ENCODE assay signal across 1 cellular context in the genomic region with DNA sequence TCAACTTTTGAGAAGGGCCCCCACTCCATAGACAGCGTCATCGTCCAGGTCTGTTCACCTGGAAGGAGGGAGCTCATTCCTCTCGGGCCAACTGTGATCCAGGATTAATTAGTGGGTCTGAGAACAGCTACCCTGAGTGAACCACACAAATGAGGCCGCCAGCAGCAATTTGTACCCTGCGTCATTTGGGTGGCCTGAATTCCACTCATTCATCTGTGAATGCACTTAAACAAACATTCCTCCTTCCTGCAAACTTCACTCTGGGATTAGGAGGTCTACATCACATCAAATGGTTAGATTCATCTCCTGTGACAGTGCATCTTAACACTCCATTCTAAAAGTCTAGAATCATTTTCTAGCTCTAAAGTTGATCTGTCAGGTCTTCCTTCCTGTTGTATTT.
TF ChIP-seq lines count a peak whose summit lies in the region.

No MANE protein-coding gene starts in this region.

TF ChIP-seq in GM23338, 12 proteins besides CTCF, POLR2A, EP300 and RAD21 (continued from another document):
- TF ChIP-seq, protein P1, sequence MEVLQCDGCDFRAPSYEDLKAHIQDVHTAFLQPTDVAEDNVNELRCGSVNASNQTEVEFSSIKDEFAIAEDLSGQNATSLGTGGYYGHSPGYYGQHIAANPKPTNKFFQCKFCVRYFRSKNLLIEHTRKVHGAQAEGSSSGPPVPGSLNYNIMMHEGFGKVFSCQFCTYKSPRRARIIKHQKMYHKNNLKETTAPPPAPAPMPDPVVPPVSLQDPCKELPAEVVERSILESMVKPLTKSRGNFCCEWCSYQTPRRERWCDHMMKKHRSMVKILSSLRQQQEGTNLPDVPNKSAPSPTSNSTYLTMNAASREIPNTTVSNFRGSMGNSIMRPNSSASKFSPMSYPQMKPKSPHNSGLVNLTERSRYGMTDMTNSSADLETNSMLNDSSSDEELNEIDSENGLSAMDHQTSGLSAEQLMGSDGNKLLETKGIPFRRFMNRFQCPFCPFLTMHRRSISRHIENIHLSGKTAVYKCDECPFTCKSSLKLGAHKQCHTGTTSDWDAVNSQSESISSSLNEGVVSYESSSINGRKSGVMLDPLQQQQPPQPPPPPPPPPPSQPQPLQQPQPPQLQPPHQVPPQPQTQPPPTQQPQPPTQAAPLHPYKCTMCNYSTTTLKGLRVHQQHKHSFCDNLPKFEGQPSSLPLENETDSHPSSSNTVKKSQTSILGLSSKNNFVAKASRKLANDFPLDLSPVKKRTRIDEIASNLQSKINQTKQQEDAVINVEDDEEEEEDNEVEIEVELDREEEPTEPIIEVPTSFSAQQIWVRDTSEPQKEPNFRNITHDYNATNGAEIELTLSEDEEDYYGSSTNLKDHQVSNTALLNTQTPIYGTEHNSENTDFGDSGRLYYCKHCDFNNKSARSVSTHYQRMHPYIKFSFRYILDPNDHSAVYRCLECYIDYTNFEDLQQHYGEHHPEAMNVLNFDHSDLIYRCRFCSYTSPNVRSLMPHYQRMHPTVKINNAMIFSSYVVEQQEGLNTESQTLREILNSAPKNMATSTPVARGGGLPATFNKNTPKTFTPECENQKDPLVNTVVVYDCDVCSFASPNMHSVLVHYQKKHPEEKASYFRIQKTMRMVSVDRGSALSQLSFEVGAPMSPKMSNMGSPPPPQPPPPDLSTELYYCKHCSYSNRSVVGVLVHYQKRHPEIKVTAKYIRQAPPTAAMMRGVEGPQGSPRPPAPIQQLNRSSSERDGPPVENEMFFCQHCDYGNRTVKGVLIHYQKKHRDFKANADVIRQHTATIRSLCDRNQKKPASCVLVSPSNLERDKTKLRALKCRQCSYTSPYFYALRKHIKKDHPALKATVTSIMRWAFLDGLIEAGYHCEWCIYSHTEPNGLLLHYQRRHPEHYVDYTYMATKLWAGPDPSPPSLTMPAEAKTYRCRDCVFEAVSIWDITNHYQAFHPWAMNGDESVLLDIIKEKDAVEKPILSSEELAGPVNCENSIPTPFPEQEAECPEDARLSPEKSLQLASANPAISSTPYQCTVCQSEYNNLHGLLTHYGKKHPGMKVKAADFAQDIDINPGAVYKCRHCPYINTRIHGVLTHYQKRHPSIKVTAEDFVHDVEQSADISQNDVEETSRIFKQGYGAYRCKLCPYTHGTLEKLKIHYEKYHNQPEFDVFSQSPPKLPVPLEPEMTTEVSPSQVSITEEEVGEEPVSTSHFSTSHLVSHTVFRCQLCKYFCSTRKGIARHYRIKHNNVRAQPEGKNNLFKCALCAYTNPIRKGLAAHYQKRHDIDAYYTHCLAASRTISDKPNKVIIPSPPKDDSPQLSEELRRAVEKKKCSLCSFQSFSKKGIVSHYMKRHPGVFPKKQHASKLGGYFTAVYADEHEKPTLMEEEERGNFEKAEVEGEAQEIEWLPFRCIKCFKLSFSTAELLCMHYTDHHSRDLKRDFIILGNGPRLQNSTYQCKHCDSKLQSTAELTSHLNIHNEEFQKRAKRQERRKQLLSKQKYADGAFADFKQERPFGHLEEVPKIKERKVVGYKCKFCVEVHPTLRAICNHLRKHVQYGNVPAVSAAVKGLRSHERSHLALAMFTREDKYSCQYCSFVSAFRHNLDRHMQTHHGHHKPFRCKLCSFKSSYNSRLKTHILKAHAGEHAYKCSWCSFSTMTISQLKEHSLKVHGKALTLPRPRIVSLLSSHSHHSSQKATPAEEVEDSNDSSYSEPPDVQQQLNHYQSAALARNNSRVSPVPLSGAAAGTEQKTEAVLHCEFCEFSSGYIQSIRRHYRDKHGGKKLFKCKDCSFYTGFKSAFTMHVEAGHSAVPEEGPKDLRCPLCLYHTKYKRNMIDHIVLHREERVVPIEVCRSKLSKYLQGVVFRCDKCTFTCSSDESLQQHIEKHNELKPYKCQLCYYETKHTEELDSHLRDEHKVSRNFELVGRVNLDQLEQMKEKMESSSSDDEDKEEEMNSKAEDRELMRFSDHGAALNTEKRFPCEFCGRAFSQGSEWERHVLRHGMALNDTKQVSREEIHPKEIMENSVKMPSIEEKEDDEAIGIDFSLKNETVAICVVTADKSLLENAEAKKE (CRISPR knock-in tag; IDR thresholded peaks at IDR 0.05): no peak
- no peak for TF ChIP-seq CREB1 (CRISPR knock-in tag; IDR thresholded peaks at IDR 0.05; ENCODE audit: low read depth)
